Comparison of ENCODE assay signal across 8 cellular contexts in the genomic region with DNA sequence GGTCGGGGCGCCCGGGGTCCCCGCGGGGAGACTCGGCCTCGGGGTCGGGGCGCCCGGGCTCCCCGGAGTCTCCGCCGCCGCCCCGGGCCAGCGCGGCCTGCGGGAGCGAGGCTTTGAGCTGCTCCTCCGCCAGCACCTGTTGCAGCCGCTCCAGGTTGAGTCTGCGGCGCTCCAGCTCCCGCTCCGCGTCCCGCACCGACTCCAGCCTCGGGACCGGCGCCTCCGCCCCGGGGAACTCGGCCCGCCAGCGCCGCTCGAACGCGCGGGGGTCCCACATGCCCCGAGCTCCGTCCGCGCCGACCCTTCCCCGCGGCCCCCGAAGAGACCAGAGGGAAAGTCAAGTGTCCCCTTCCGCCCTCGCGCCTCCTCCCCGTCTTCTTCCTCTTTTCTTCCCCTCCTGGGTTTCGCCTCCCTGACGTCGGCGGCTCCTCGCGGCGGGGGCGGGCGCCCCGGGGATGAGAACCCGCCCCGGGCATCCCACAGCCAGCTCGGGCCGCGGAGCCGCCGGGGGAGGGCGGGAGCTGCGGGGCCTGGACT. TPM values are rescaled to one million over a fixed set of nuclear protein-coding genes. Genes with fewer than 3 reads are reported as not detected.
DNase-seq lines count a peak whose midpoint lies in the region; ATAC-seq, FAIRE-seq and TF ChIP-seq lines count a peak whose summit lies in the region.

No MANE protein-coding gene starts in this region.

- no peaks in the 10 kb centered on the region for H3K36me3 ChIP-seq in RWPE2 (ENCODE audit: low read depth)
- H3K36me3 ChIP-seq in adipocyte (ENCODE audit: control insufficient read depth, insufficient read depth, low read length, severe bottlenecking), result no peaks in the 10 kb centered on the region

- FAIRE-seq in GM12891 (lab: Jason Lieb, UNC) (peak; percentile 94), H54 (lab: Jason Lieb, UNC) (no peak)

- ATAC-seq in HG02610 (IDR thresholded peaks at IDR 0.05; ENCODE audit: unreplicated experiment) (peak; percentile 53), RWPE2 (ENCODE audit: low read depth) (peak; percentile 50; the same call in 1 of the 3 replicates)

- H3K27me3 ChIP-seq in RWPE2 (ENCODE audit: insufficient read depth, poor library complexity, severe bottlenecking) (peaks cover 55% of the 10 kb centered on the region), adipocyte (replicated peaks; ENCODE audit: control insufficient read depth, insufficient read depth, low read length) (peaks cover 21% of the 10 kb centered on the region)

- H3K9ac ChIP-seq in adipocyte (ENCODE audit: low read length), result no peak overlapping the region

- no peak for TF ChIP-seq CTCF in RWPE2 (IDR thresholded peaks at IDR 0.05; ENCODE audit: poor library complexity, severe bottlenecking)

- no peak overlapping the region for H3K27ac ChIP-seq in RWPE2 (ENCODE audit: poor library complexity, severe bottlenecking)

- H3K9me3 ChIP-seq in RWPE2 (ENCODE audit: severe bottlenecking), result no peaks in the 10 kb centered on the region
- H3K9me3 ChIP-seq in adipocyte (ENCODE audit: control insufficient read depth, low read length), result no peaks in the 10 kb centered on the region

- H3K4me1 ChIP-seq in RWPE2 (ENCODE audit: insufficient read depth, poor library complexity, severe bottlenecking) (no peaks in the 10 kb centered on the region), adipocyte (ENCODE audit: control insufficient read depth, insufficient read depth, low read length) (peaks cover 7% of the 10 kb centered on the region)

- TF ChIP-seq POLR2A in GM12891 (IDR thresholded peaks at IDR 0.05; ENCODE audit: low read depth, low read length) (peak; percentile 61), H54 (IDR thresholded peaks at IDR 0.05; ENCODE audit: low read depth, low read length) (no peak)

- DNase-seq in GM12891 (ENCODE audit: insufficient read length, low spot score) (peak; percentile 96), RWPE2 (ENCODE audit: low spot score) (no peak), adipocyte (ENCODE audit: low read depth) (peak; percentile 46), iPS-NIHi11 (ENCODE audit: low spot score) (peak; percentile 81), H54 (ENCODE audit: insufficient read length, low spot score) (no peak), glomerular visceral epithelial cell (ENCODE audit: extremely low spot score) (no peak)
- peak; percentile 58 for DNase-seq in stimulated activated CD4-positive, alpha-beta T cell treated with anti-CD3 and anti-CD28 coated beads, Interleukin-15, amount 100 ng/mL, for 24 hours

- H3K4me3 ChIP-seq in RWPE2 (ENCODE audit: severe bottlenecking) (peak overlapping the region; percentile 26), adipocyte (ENCODE audit: low read length) (peak overlapping the region; percentile 75)

TF ChIP-seq in GM12891, 5 proteins besides CTCF, POLR2A, EP300 and RAD21:
- TF ChIP-seq TAF1 (IDR thresholded peaks at IDR 0.05; ENCODE audit: low read depth, low read length) (no peak), SPI1 (IDR thresholded peaks at IDR 0.05; ENCODE audit: low read depth, low read length) (peak; percentile 74)
TF ChIP-seq in GM12891: peak in this region for 1.

RNA-seq across cellular contexts. Expression of a gene that starts 40.8 kb away (rescaled TPM):
- not detected for polyA plus RNA-seq in GM12891 (2012; ENCODE audit: low read depth, missing spikeins)

RNA-seq across cellular contexts. Expression of a gene that starts 49.6 kb away (rescaled TPM):
- 40.6 TPM for polyA plus RNA-seq in GM12891 (2012; ENCODE audit: low read depth, missing spikeins)

RNA-seq across cellular contexts. Expression of a gene that starts 50.0 kb away (rescaled TPM):
- polyA plus RNA-seq in GM12891 (2012; ENCODE audit: low read depth, missing spikeins), result 0.03 TPM

Comparison
In these comparisons a context has a peak if more than half of its experiments do, and no peak if none do; other contexts are left out.
1. DNase-seq: peak in GM12891 (single experiment), adipocyte (single experiment), iPS-NIHi11 (single experiment) and stimulated activated CD4-positive, alpha-beta T cell treated with anti-CD3 and anti-CD28 coated beads, Interleukin-15, amount 100 ng/mL, for 24 hours (single experiment); none in RWPE2 (single experiment), H54 (single experiment) and glomerular visceral epithelial cell (single experiment).